ENCODE assay signal across 1 cellular context in the genomic region with DNA sequence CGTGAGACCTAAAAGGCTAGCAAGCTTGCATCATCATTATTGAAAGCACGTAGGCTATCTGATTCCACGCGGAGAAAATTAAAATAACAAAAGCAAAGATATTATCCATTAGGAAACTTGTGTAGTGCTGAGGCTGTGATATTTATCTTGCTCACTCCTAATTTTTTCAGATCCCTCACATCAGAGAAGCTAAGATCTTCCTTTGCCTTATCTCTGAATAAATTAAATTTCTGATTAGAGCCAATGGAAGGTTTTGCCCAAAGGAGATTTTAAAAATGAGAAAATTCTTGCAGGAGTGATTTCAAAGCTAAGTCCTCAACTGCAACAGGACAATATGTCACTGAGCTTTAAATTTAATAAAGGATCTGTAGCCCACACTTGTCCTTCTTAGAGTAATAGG.
TF ChIP-seq lines count a peak whose summit lies in the region.

No MANE protein-coding gene starts in this region.

TF ChIP-seq in GM23338, 12 proteins besides CTCF, POLR2A, EP300 and RAD21 (continued from another document):
- TF ChIP-seq, protein P1, sequence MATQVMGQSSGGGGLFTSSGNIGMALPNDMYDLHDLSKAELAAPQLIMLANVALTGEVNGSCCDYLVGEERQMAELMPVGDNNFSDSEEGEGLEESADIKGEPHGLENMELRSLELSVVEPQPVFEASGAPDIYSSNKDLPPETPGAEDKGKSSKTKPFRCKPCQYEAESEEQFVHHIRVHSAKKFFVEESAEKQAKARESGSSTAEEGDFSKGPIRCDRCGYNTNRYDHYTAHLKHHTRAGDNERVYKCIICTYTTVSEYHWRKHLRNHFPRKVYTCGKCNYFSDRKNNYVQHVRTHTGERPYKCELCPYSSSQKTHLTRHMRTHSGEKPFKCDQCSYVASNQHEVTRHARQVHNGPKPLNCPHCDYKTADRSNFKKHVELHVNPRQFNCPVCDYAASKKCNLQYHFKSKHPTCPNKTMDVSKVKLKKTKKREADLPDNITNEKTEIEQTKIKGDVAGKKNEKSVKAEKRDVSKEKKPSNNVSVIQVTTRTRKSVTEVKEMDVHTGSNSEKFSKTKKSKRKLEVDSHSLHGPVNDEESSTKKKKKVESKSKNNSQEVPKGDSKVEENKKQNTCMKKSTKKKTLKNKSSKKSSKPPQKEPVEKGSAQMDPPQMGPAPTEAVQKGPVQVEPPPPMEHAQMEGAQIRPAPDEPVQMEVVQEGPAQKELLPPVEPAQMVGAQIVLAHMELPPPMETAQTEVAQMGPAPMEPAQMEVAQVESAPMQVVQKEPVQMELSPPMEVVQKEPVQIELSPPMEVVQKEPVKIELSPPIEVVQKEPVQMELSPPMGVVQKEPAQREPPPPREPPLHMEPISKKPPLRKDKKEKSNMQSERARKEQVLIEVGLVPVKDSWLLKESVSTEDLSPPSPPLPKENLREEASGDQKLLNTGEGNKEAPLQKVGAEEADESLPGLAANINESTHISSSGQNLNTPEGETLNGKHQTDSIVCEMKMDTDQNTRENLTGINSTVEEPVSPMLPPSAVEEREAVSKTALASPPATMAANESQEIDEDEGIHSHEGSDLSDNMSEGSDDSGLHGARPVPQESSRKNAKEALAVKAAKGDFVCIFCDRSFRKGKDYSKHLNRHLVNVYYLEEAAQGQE (IDR thresholded peaks at IDR 0.05; ENCODE audit: unreplicated experiment), result no peak
